In the genomic region with DNA sequence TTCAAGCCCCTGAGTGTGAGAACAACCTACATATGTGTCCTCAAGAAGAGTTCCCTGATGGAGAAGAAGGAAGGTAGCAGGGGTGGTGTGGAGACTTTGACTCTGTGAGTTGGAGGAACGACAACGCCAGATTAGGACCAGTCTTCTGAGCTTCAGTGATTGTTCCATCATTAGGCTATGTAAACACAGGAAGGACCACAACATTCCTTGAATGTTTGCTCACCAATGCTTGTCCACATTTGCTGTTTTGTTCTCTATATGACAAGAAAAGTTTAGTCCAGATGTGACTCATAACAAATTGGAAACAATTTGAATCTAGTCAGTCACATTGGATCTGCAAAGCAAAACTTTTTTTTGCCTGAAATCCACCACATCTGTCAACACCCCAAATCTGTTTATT, we compare ENCODE assay signal across 14 cellular contexts.
DNase-seq lines count a peak whose midpoint lies in the region; ATAC-seq and TF ChIP-seq lines count a peak whose summit lies in the region.
"Had no signal": no experiment of that assay in that cellular context is flagged by ENCODE, and none has a peak within 500 bp of the region (broad histone marks: within the 10 kb centered on the region; RNA-seq: fewer than 3 reads in every experiment).

No MANE protein-coding gene starts in this region.

- no peaks in the 10 kb centered on the region for H3K9me3 ChIP-seq in PC-3 (ENCODE audit: low read length)
- H3K9me3 ChIP-seq in uterus, result no peaks in the 10 kb centered on the region
- no peaks in the 10 kb centered on the region for H3K9me3 ChIP-seq in tibial artery
- H3K9me3 ChIP-seq: pancreas had no signal

- H3K27ac ChIP-seq in PC-3 (ENCODE audit: low read length) (no peak overlapping the region), uterus (peak overlapping the region in 1 of 2 donors; percentile 53), tibial artery (peak overlapping the region in 1 of 2 donors; percentile 17)
- H3K27ac ChIP-seq: pancreas, WERI-Rb-1 had no signal

- POLR2A ChIA-PET in PC-3 (lab: Charles Lee; ENCODE audit: unreplicated experiment), result no interaction called here

- no peak overlapping the region for H3K4me2 ChIP-seq in PC-3 (ENCODE audit: low read length)

- H4K20me1 ChIP-seq in PC-3 (ENCODE audit: low read length), result no peaks in the 10 kb centered on the region

- no peaks in the 10 kb centered on the region for H3K9me2 ChIP-seq in PC-3 (replicated peaks; ENCODE audit: low read length)

- no TSS peak for BruUV-seq in PC-3 (replicated peaks; lab: Mats Ljungman, UMichigan)

- H3K4me1 ChIP-seq in PC-3 (ENCODE audit: insufficient read depth, low read length) (no peaks in the 10 kb centered on the region; the same call in 1 of the 2 replicates), uterus (peaks cover 0 to 6% of the 10 kb centered on the region in 2 donors), tibial artery (peaks cover 0 to 68% (median 15%) of the 10 kb centered on the region in 4 donors)
- H3K4me1 ChIP-seq: pancreas had no signal

- H3K9ac ChIP-seq in PC-3 (ENCODE audit: low read length), result no peak overlapping the region

- TF ChIP-seq CTCF in PC-3 (conservative IDR thresholded peaks at IDR 0.05; ENCODE audit: low read depth, low read length) (no peak), epithelial cell of esophagus (IDR thresholded peaks at IDR 0.05; ENCODE audit: insufficient read depth, low read depth, low read length, missing control alignments) (no peak), uterus (IDR thresholded peaks at IDR 0.05) (no peak), tibial artery (IDR thresholded peaks at IDR 0.05) (no peak)

- DNase-seq in Daoy (ENCODE audit: low read depth), result peak; percentile 47
- DNase-seq in PC-3, result peak; percentile 73
- DNase-seq in epithelial cell of esophagus (ENCODE audit: low read depth), result peak; percentile 73
- peak; percentile 79 for DNase-seq in non-pigmented ciliary epithelial cell (ENCODE audit: low read depth)
- no peak for DNase-seq in uterus
- DNase-seq in occipital lobe (lab: John Stamatoyannopoulos, UW), result no peak
- no peak for DNase-seq in tibial artery
- DNase-seq in NCI-H526 treated with DMSO at 0.1 percent for 48 hours (lab: John Stamatoyannopoulos, UW), result no peak
- DNase-seq: heart left ventricle; NK-92 treated with Interleukin-12 subunit alpha and Interleukin-12 subunit beta, amount 100 ng/mL, for 24 hours; pancreas; stimulated activated CD8-positive, alpha-beta memory T cell treated with anti-CD3 and anti-CD28 coated beads, Interleukin-4, amount 100 ng/mL, for 48 hours; WERI-Rb-1 had no signal

- CTCF ChIA-PET in PC-3 (lab: Charles Lee), result no interaction called here

- H3K79me2 ChIP-seq in PC-3 (ENCODE audit: low read length), result no peaks in the 10 kb centered on the region

- no peaks in the 10 kb centered on the region for H3K36me3 ChIP-seq in PC-3 (ENCODE audit: low read depth, low read length)
- no peaks in the 10 kb centered on the region for H3K36me3 ChIP-seq in uterus
- peaks cover 0 to 12% (median 7%) of the 10 kb centered on the region in 3 donors for H3K36me3 ChIP-seq in tibial artery
- H3K36me3 ChIP-seq: pancreas, WERI-Rb-1 had no signal

- intact Hi-C loops in PC-3 (cut with micrococcal nuclease), result no loop called here
- intact Hi-C loops in uterus (cut with DNase I; ENCODE audit: low total_unique reads), result no loop called here
- intact Hi-C loops in tibial artery (cut with DNase I; ENCODE audit: low total_unique reads), result no loop called here

- peak; percentile 45; the same call in 1 of the 2 replicates for ATAC-seq in PC-3
- ATAC-seq: heart left ventricle, K562 had no signal

- H3K4me3 ChIP-seq in PC-3 (ENCODE audit: low read length), result no peak overlapping the region
- no peak overlapping the region for H3K4me3 ChIP-seq in epithelial cell of esophagus (ENCODE audit: low read length)
- no peak overlapping the region for H3K4me3 ChIP-seq in uterus
- H3K4me3 ChIP-seq in tibial artery, result no peak overlapping the region
- H3K4me3 ChIP-seq: heart left ventricle, K562, pancreas had no signal

- H2AFZ ChIP-seq in PC-3 (ENCODE audit: low read length), result no peak overlapping the region

- no peaks in the 10 kb centered on the region for H3K27me3 ChIP-seq in PC-3 (ENCODE audit: low read length)
- no peaks in the 10 kb centered on the region for H3K27me3 ChIP-seq in uterus
- no peaks in the 10 kb centered on the region for H3K27me3 ChIP-seq in tibial artery
- H3K27me3 ChIP-seq: heart left ventricle, pancreas had no signal

- H3F3A ChIP-seq in PC-3 (ENCODE audit: low read length, unreplicated experiment), result no peaks in the 10 kb centered on the region

- TF ChIP-seq POLR2A in uterus (IDR thresholded peaks at IDR 0.05), result no peak

Comparison
In these comparisons a context has a peak if more than half of its experiments do, and no peak if none do; other contexts are left out.
1. DNase-seq: peak in Daoy (single experiment), PC-3 (single experiment), epithelial cell of esophagus (single experiment) and non-pigmented ciliary epithelial cell (single experiment); none in uterus (0 of 2), occipital lobe (single experiment), tibial artery (0 of 2) and NCI-H526 treated with DMSO at 0.1 percent for 48 hours (single experiment).